ENCODE assay signal across 14 cellular contexts in the genomic region with DNA sequence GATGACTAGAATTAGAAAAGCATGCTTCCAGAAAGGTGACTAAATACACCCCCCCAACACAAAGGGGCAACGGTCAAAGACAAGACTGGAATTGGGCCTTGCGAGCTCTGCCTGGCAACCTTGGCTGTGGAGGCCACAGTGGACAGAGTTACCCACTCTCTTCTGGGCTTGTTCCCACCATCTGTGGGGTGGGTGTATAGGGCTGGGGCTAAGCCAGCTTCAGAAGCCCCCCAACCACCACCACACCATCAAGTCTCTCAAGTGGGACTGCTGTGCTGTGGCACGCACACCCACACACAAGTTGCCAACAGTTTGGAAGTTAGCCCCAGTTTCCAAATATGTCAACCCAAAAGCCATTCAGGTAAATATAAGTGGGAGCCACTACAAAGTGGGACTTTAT. TPM values are rescaled to one million over a fixed set of nuclear protein-coding genes. Genes with fewer than 3 reads are reported as not detected.
A peak's percentile ranks its signal among the peaks of the same experiment; 100 is the strongest.
DNase-seq lines count a peak whose midpoint lies in the region; ATAC-seq and TF ChIP-seq lines count a peak whose summit lies in the region.
"Had no signal": no experiment of that assay in that cellular context is flagged by ENCODE, and none has a peak within 500 bp of the region (broad histone marks: within the 10 kb centered on the region; RNA-seq: fewer than 3 reads in every experiment).

No MANE protein-coding gene starts in this region.

- H3K27ac ChIP-seq in left ventricle myocardium inferior (replicated peaks) (peak overlapping the region; percentile 16), vagina (peak overlapping the region; percentile 45)

- peak overlapping the region; percentile 28 for H3K4me3 Mint-ChIP-seq in MCF 10A (ENCODE audit: unreplicated experiment)
- peak overlapping the region; percentile 50 for H3K4me3 Mint-ChIP-seq in natural killer cell treated with Interleukin-12 subunit alpha and Interleukin-12 subunit beta and Interleukin-15 and Interleukin-18, amount 100 ng/mL, for 72 hours

- H3K27me3 ChIP-seq in left ventricle myocardium inferior (ENCODE audit: low read depth) (no peaks in the 10 kb centered on the region), vagina (no peaks in the 10 kb centered on the region)

- H3K36me3 Mint-ChIP-seq in MCF 10A (ENCODE audit: insufficient read depth, unreplicated experiment): peaks cover 55% of the 10 kb centered on the region
- H3K36me3 Mint-ChIP-seq in natural killer cell treated with Interleukin-12 subunit alpha and Interleukin-12 subunit beta and Interleukin-15 and Interleukin-18, amount 100 ng/mL, for 72 hours: peaks cover 16% of the 10 kb centered on the region

- intact Hi-C loops in left ventricle myocardium inferior (cut with micrococcal nuclease): no loop called here
- intact Hi-C loops in cardiac septum (cut with DNase I): no loop called here
- intact Hi-C loops in MCF 10A (cut with micrococcal nuclease): no loop called here
- intact Hi-C loops in vagina (cut with DNase I): no loop called here

- H3K4me3 ChIP-seq in left ventricle myocardium inferior: peak overlapping the region; percentile 27
- H3K4me3 ChIP-seq in vagina: no peak overlapping the region

- no peak for TF ChIP-seq POLR2A in vagina (IDR thresholded peaks at IDR 0.05)

- peaks cover 3% of the 10 kb centered on the region for H3K9me3 ChIP-seq in left ventricle myocardium inferior (replicated peaks)
- no peaks in the 10 kb centered on the region for H3K9me3 ChIP-seq in vagina

- no peak overlapping the region for H3K27ac Mint-ChIP-seq in MCF 10A (ENCODE audit: low read depth, unreplicated experiment)
- peak overlapping the region; percentile 91 to 95 for H3K27ac Mint-ChIP-seq in natural killer cell treated with Interleukin-12 subunit alpha and Interleukin-12 subunit beta and Interleukin-15 and Interleukin-18, amount 100 ng/mL, for 72 hours

- CTCF ChIA-PET in MCF 10A (lab: Yijun Ruan, JAX): interaction anchor here (0.6 kb wide), 1 partner anchor 358 kb away, joined by 3 read pairs; no protein-coding TSS in a partner anchor

- peaks cover 100% of the 10 kb centered on the region for H3K4me1 ChIP-seq in left ventricle myocardium inferior
- peaks cover 100% of the 10 kb centered on the region for H3K4me1 ChIP-seq in vagina

- TF ChIP-seq CTCF in left ventricle myocardium inferior (IDR thresholded peaks at IDR 0.05; ENCODE audit: borderline replicate concordance) (no peak), MCF 10A (IDR thresholded peaks at IDR 0.05; ENCODE audit: unreplicated experiment) (no peak), vagina (IDR thresholded peaks at IDR 0.05) (no peak)

- no TSS peak for BruUV-seq in MCF 10A (replicated peaks; lab: Mats Ljungman, UMichigan)

- POLR2A ChIA-PET in MCF 10A (lab: Yijun Ruan, JAX): interaction anchor here (0.7 to 1.7 kb wide), 6 partner anchors 9 to 249 kb away, joined by 3 to 8 read pairs (median 4); a partner anchor contains a TSS

- H3K36me3 ChIP-seq in left ventricle myocardium inferior (no peaks in the 10 kb centered on the region), vagina (peaks cover 0 to 4% of the 10 kb centered on the region in 2 donors)

- H3K4me1 Mint-ChIP-seq in MCF 10A (ENCODE audit: insufficient read depth, unreplicated experiment): peaks cover 32% of the 10 kb centered on the region
- peaks cover 72 to 78% of the 10 kb centered on the region in 2 donors for H3K4me1 Mint-ChIP-seq in natural killer cell treated with Interleukin-12 subunit alpha and Interleukin-12 subunit beta and Interleukin-15 and Interleukin-18, amount 100 ng/mL, for 72 hours (ENCODE audit: low read depth in 2 of 2)

- H3K27me3 Mint-ChIP-seq in MCF 10A (ENCODE audit: insufficient read depth, unreplicated experiment): no peaks in the 10 kb centered on the region
- no peaks in the 10 kb centered on the region for H3K27me3 Mint-ChIP-seq in natural killer cell treated with Interleukin-12 subunit alpha and Interleukin-12 subunit beta and Interleukin-15 and Interleukin-18, amount 100 ng/mL, for 72 hours

- ATAC-seq in natural killer cell treated with Interleukin-12 subunit alpha and Interleukin-12 subunit beta and Interleukin-15 and Interleukin-18, amount 100 ng/mL, for 72 hours: no peak
- ATAC-seq in HG03039 (IDR thresholded peaks at IDR 0.05; ENCODE audit: unreplicated experiment): no peak
- ATAC-seq: sciatic nerve had no signal

- no peaks in the 10 kb centered on the region for H3K9me3 Mint-ChIP-seq in MCF 10A (ENCODE audit: unreplicated experiment)
- H3K9me3 Mint-ChIP-seq in natural killer cell treated with Interleukin-12 subunit alpha and Interleukin-12 subunit beta and Interleukin-15 and Interleukin-18, amount 100 ng/mL, for 72 hours: no peaks in the 10 kb centered on the region

- DNase-seq in left ventricle myocardium inferior: no peak
- no peak for DNase-seq in cardiac septum (ENCODE audit: low spot score)
- no peak for DNase-seq in MCF 10A (ENCODE audit: unreplicated experiment)
- no peak for DNase-seq in natural killer cell treated with Interleukin-12 subunit alpha and Interleukin-12 subunit beta and Interleukin-15 and Interleukin-18, amount 100 ng/mL, for 72 hours (ENCODE audit: low spot score)
- no peak for DNase-seq in vagina (ENCODE audit: extremely low spot score in 2 of 2)
- DNase-seq in NCI-H226: no peak
- DNase-seq in NCI-H187 treated with DMSO at 0.1 percent for 48 hours (lab: John Stamatoyannopoulos, UW): no peak
- DNase-seq: activated effector memory CD4-positive, alpha-beta T cell treated with anti-CD3 and anti-CD28 coated beads, Interleukin-2, amount 50 U/mL, for 16 hours; AML-193; cerebellar nuclear complex; NCI-H1436; NCI-H774 had no signal

RNA-seq across cellular contexts. Expression of a gene that starts 7.8 kb away (rescaled TPM):
- total RNA-seq in left ventricle myocardium inferior: 50.7 TPM
- 66.5 TPM for total RNA-seq in cardiac septum
- 135 and 180 TPM in 2 replicates for total RNA-seq in MCF 10A (2022)
- total RNA-seq in natural killer cell treated with Interleukin-12 subunit alpha and Interleukin-12 subunit beta and Interleukin-15 and Interleukin-18, amount 100 ng/mL, for 72 hours: 10 to 100 TPM; 71.2 to 96.6 TPM
- 147 TPM for total RNA-seq in vagina

RNA-seq across cellular contexts. Expression of a gene that starts 44.1 kb away (rescaled TPM):
- total RNA-seq in left ventricle myocardium inferior (73.2 TPM), cardiac septum (95.7 TPM), MCF 10A (2022) (142 and 179 TPM in 2 replicates), vagina (77.8 TPM)
- total RNA-seq in natural killer cell treated with Interleukin-12 subunit alpha and Interleukin-12 subunit beta and Interleukin-15 and Interleukin-18, amount 100 ng/mL, for 72 hours: 100 to 1,000 TPM; 170 to 282 TPM
